ENCODE assay signal across 1 cellular context in the genomic region with DNA sequence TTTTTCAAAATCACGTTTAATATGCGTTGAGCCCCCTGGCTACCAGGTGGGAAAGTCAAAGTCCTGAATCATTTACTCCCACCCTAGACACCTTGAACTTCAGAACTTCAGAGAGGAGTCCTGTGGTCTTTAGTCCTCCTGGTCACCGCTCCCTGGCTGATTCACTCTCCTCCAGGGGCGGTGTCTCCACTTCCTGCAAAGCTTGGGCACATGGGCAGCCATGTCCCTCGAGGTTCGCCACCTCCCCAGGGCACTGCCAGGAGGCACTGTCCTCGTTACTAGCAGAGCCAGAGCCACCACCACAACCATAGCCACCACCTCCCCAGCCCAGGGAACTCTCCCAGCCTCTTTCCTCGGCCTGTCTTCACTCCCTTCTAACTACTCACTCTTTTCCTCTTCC.
TF ChIP-seq lines count a peak whose summit lies in the region.

No MANE protein-coding gene starts in this region.

TF ChIP-seq in IMR-90, 13 proteins besides CTCF, POLR2A, EP300 and RAD21:
- no peak for TF ChIP-seq RCOR1 (IDR thresholded peaks at IDR 0.05; ENCODE audit: insufficient replicate concordance, low read length)
- no peak for TF ChIP-seq BHLHE40 (IDR thresholded peaks at IDR 0.05; ENCODE audit: low read depth, low read length)
- TF ChIP-seq, protein P1, sequence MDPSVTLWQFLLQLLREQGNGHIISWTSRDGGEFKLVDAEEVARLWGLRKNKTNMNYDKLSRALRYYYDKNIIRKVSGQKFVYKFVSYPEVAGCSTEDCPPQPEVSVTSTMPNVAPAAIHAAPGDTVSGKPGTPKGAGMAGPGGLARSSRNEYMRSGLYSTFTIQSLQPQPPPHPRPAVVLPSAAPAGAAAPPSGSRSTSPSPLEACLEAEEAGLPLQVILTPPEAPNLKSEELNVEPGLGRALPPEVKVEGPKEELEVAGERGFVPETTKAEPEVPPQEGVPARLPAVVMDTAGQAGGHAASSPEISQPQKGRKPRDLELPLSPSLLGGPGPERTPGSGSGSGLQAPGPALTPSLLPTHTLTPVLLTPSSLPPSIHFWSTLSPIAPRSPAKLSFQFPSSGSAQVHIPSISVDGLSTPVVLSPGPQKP (IDR thresholded peaks at IDR 0.05; ENCODE audit: borderline replicate concordance, low read depth, low read length), result no peak
- no peak for TF ChIP-seq CHD1 (IDR thresholded peaks at IDR 0.05; ENCODE audit: low read depth, low read length)
- TF ChIP-seq, protein P2, sequence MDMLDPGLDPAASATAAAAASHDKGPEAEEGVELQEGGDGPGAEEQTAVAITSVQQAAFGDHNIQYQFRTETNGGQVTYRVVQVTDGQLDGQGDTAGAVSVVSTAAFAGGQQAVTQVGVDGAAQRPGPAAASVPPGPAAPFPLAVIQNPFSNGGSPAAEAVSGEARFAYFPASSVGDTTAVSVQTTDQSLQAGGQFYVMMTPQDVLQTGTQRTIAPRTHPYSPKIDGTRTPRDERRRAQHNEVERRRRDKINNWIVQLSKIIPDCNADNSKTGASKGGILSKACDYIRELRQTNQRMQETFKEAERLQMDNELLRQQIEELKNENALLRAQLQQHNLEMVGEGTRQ (IDR thresholded peaks at IDR 0.05; ENCODE audit: low read depth, low read length), result no peak
- no peak for TF ChIP-seq CEBPB (IDR thresholded peaks at IDR 0.05; ENCODE audit: low read depth, low read length)
- no peak for TF ChIP-seq FOS (IDR thresholded peaks at IDR 0.05; ENCODE audit: low read depth, low read length)
- TF ChIP-seq NFE2L2 (IDR thresholded peaks at IDR 0.05; ENCODE audit: low read depth, low read length), result no peak
- TF ChIP-seq MXI1 (IDR thresholded peaks at IDR 0.05; ENCODE audit: borderline replicate concordance, low read depth, low read length), result no peak
